33 cellular contexts compared by ENCODE assay signal in the genomic region with DNA sequence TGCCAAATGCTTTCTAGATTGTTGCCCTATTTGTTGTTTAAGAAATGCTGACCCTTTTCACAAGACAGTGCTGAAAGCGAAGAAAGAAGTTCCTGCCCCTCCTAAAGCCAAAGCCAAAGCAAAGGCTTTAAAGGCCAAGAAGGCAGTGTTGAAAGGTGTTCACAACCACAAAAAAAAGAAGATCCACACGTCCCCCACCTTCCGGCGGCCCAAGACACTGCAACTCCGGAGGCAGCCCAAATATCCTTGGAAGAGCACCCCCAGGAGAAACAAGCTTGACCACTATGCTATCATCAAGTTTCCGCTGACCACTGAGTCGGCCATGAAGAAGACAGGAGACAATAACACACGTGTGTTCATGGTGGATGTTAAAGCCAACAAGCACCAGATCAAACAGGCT.
"Had no signal": no experiment of that assay in that cellular context is flagged by ENCODE, and none has a peak within 500 bp of the region (broad histone marks: within the 10 kb centered on the region; RNA-seq: fewer than 3 reads in every experiment).

No MANE protein-coding gene starts in this region.

- H3K4me3 ChIP-seq: body of pancreas, cardiac muscle cell, colonic mucosa, gastroesophageal sphincter, pancreas, psoas muscle, stomach, thyroid gland, upper lobe of left lung, vagina had no signal

- H3K9me3 ChIP-seq: body of pancreas, colonic mucosa, pancreas, stomach, thyroid gland, vagina had no signal

- H3K27ac ChIP-seq: body of pancreas, cardiac muscle cell, colonic mucosa, gastroesophageal sphincter, pancreas, psoas muscle, stomach, thyroid gland, upper lobe of left lung, vagina, WERI-Rb-1 had no signal

- DNase-seq: activated CD4-positive, alpha-beta memory T cell treated with anti-CD3 and anti-CD28 coated beads, Interleukin-2, amount 10 ng/mL, durations not matched to agents 7 days and 5 days; activated CD4-positive, alpha-beta T cell treated with anti-CD3 and anti-CD28 coated beads, Interleukin-2, amount 10 ng/mL, durations not matched to agents 7 days and 5 days; activated CD4-positive, CD25-positive, alpha-beta regulatory T cell treated with anti-CD3 and anti-CD28 coated beads, Interleukin-2, amount 50 U/mL, for 72 hours; activated naive CD4-positive, alpha-beta T cell treated with Interleukin-2 at 50 U/mL for 16 hours; activated T-cell treated with anti-CD3 and anti-CD28 coated beads, Interleukin-2, amount 50 U/mL, for 48 hours; aorta; body of pancreas; cerebellar nuclear complex; colonic mucosa; effector CD8-positive, alpha-beta T cell; erythroblast; hippocampal formation; immature natural killer cell; kidney; left colon; midbrain; naive thymus-derived CD4-positive, alpha-beta T cell; nucleus accumbens; pancreas; psoas muscle; stimulated activated CD4-positive, alpha-beta T cell treated with anti-CD3 and anti-CD28 coated beads, Interleukin-15, amount 100 ng/mL, for 24 hours; stimulated activated CD4-positive, alpha-beta T cell treated with anti-CD3 and anti-CD28 coated beads, Interleukin-2, amount 100 ng/mL, for 24 hours; stimulated activated naive B cell treated with anti-CD40 and anti-IgM and Interleukin-4, amounts not matched to agents 10 μg/mL and 1 μg/mL and 100 μg/mL, for 72 hours; stomach; T-helper 17 cell; T1000; thyroid gland; upper lobe of left lung; WERI-Rb-1 had no signal

- FAIRE-seq: kidney, pancreas had no signal

- H3K4me1 Mint-ChIP-seq: activated CD4-positive, alpha-beta memory T cell treated with anti-CD3 and anti-CD28 coated beads, Interleukin-2, amount 10 ng/mL, durations not matched to agents 7 days and 5 days; activated CD4-positive, alpha-beta T cell treated with anti-CD3 and anti-CD28 coated beads, Interleukin-2, amount 10 ng/mL, durations not matched to agents 7 days and 5 days; T-helper 17 cell had no signal

- H3K27ac Mint-ChIP-seq: activated CD4-positive, alpha-beta memory T cell treated with anti-CD3 and anti-CD28 coated beads, Interleukin-2, amount 10 ng/mL, durations not matched to agents 7 days and 5 days; activated CD4-positive, alpha-beta T cell treated with anti-CD3 and anti-CD28 coated beads, Interleukin-2, amount 10 ng/mL, durations not matched to agents 7 days and 5 days; activated naive CD8-positive, alpha-beta T cell; immature natural killer cell; naive thymus-derived CD4-positive, alpha-beta T cell; stimulated activated naive B cell treated with anti-CD40 and anti-IgM and Interleukin-4, amounts not matched to agents 10 μg/mL and 1 μg/mL and 100 μg/mL, for 72 hours; T-helper 17 cell had no signal

- H3K4me3 Mint-ChIP-seq: activated CD4-positive, alpha-beta memory T cell treated with anti-CD3 and anti-CD28 coated beads, Interleukin-2, amount 10 ng/mL, durations not matched to agents 7 days and 5 days; activated CD4-positive, alpha-beta T cell treated with anti-CD3 and anti-CD28 coated beads, Interleukin-2, amount 10 ng/mL, durations not matched to agents 7 days and 5 days; activated naive CD8-positive, alpha-beta T cell; immature natural killer cell; naive thymus-derived CD4-positive, alpha-beta T cell; stimulated activated naive B cell treated with anti-CD40 and anti-IgM and Interleukin-4, amounts not matched to agents 10 μg/mL and 1 μg/mL and 100 μg/mL, for 72 hours; T-helper 17 cell had no signal

- H3K9me3 Mint-ChIP-seq: activated CD4-positive, alpha-beta memory T cell treated with anti-CD3 and anti-CD28 coated beads, Interleukin-2, amount 10 ng/mL, durations not matched to agents 7 days and 5 days had no signal

- H3K4me1 ChIP-seq: body of pancreas, colonic mucosa, pancreas, thyroid gland had no signal

- H3K27me3 ChIP-seq: body of pancreas, cardiac muscle cell, colonic mucosa, gastroesophageal sphincter, stomach, thyroid gland, upper lobe of left lung, vagina had no signal

- H3K36me3 ChIP-seq: cardiac muscle cell, colonic mucosa, gastroesophageal sphincter, pancreas, stomach, thyroid gland, upper lobe of left lung, vagina, WERI-Rb-1 had no signal

- H3K27me3 Mint-ChIP-seq: activated naive CD8-positive, alpha-beta T cell had no signal

- H3K36me3 Mint-ChIP-seq: activated naive CD8-positive, alpha-beta T cell; immature natural killer cell; stimulated activated naive B cell treated with anti-CD40 and anti-IgM and Interleukin-4, amounts not matched to agents 10 μg/mL and 1 μg/mL and 100 μg/mL, for 72 hours had no signal

- ATAC-seq: body of pancreas; gastroesophageal sphincter; left colon; naive thymus-derived CD4-positive, alpha-beta T cell; pancreas; psoas muscle; stimulated activated naive B cell treated with anti-CD40 and anti-IgM and Interleukin-4, amounts not matched to agents 10 μg/mL and 1 μg/mL and 100 μg/mL, for 72 hours; T-helper 17 cell had no signal
